ENCODE assay signal across 1 cellular context in genomic region chr10:8428654-8429053, GRCh38.
A peak's percentile ranks its signal among the peaks of the same experiment; 100 is the strongest.
TF ChIP-seq lines count a peak whose summit lies in the region.

No MANE protein-coding gene starts in this region.

TF ChIP-seq in WTC11, 78 proteins besides CTCF, POLR2A, EP300 and RAD21 (continued from another document):
- no peak for TF ChIP-seq STAT6 (CRISPR knock-in tag; conservative IDR thresholded peaks at IDR 0.05; ENCODE audit: low read depth)
- TF ChIP-seq ZNF423 (CRISPR knock-in tag; IDR thresholded peaks at IDR 0.05), result peak; percentile 35; the same call in 1 of the 2 replicates
- no peak for TF ChIP-seq TEAD1 (CRISPR knock-in tag; IDR thresholded peaks at IDR 0.05)
- TF ChIP-seq JUN (CRISPR knock-in tag; IDR thresholded peaks at IDR 0.05), result no peak
